In the genomic region with DNA sequence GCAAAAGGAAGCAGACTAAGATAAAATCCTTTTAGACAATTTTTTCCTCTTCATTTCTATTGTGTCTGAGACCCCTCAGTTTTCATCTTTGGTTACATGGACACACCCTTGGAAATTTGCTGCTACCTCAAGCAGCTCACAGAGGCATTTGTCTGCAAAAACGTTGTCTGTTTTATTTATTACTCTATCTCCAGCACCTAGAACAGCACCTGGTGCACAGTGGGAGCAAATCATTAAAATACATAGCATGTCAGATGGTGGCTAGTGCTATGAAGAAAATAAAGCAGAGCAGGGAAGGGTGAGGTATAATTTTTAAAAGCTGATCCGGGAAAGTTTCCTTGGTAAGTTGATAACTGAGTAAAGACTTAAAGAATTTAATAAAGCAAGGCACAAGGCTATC, we compare ENCODE assay signal across 28 cellular contexts.
"Had no signal": no experiment of that assay in that cellular context is flagged by ENCODE, and none has a peak within 500 bp of the region (broad histone marks: within the 10 kb centered on the region; RNA-seq: fewer than 3 reads in every experiment).

No MANE protein-coding gene starts in this region.

- H3K27ac Mint-ChIP-seq: stimulated activated effector memory CD8-positive, alpha-beta T cell treated with anti-CD3 and anti-CD28 coated beads, Interleukin-12 subunit alpha, Interleukin-12 subunit beta, amount 100 ng/mL, for 72 hours; stimulated activated memory B cell treated with anti-CD40 and anti-IgM and Interleukin-4, amounts not matched to agents 10 μg/mL and 1 μg/mL and 100 μg/mL, for 72 hours; stimulated activated naive B cell treated with anti-CD40 and anti-IgM and Interleukin-4, amounts not matched to agents 10 μg/mL and 1 μg/mL and 100 μg/mL, for 72 hours; stimulated activated naive CD8-positive, alpha-beta T cell treated with anti-CD3 and anti-CD28 coated beads, Interleukin-15, amount 100 ng/mL, for 72 hours; stimulated activated naive CD8-positive, alpha-beta T cell treated with anti-CD3 and anti-CD28 coated beads, Interleukin-15, Interleukin-2, amounts not matched to agents 100 ng/mL and 50 ng/mL, for 24 hours; type B pancreatic cell had no signal

- H3K9me3 ChIP-seq: stomach, suprapubic skin, testis, thoracic aorta, thyroid gland, tibial artery, tibial nerve, transverse colon, upper lobe of left lung, upper lobe of right lung, uterus, vagina had no signal

- H3K36me3 Mint-ChIP-seq: stimulated activated effector memory CD8-positive, alpha-beta T cell treated with anti-CD3 and anti-CD28 coated beads, Interleukin-12 subunit alpha, Interleukin-12 subunit beta, amount 100 ng/mL, for 72 hours; stimulated activated memory B cell treated with anti-CD40 and anti-IgM and Interleukin-4, amounts not matched to agents 10 μg/mL and 1 μg/mL and 100 μg/mL, for 72 hours; stimulated activated naive B cell treated with anti-CD40 and anti-IgM and Interleukin-4, amounts not matched to agents 10 μg/mL and 1 μg/mL and 100 μg/mL, for 72 hours; type B pancreatic cell had no signal

- H3K36me3 ChIP-seq: stomach, suprapubic skin, thoracic aorta, thyroid gland, tibial artery, tibial nerve, transverse colon, upper lobe of left lung, upper lobe of right lung, uterus, vagina had no signal

- H3K4me3 Mint-ChIP-seq: stimulated activated effector memory CD8-positive, alpha-beta T cell treated with anti-CD3 and anti-CD28 coated beads, Interleukin-12 subunit alpha, Interleukin-12 subunit beta, amount 100 ng/mL, for 72 hours; stimulated activated memory B cell treated with anti-CD40 and anti-IgM and Interleukin-4, amounts not matched to agents 10 μg/mL and 1 μg/mL and 100 μg/mL, for 72 hours; stimulated activated naive B cell treated with anti-CD40 and anti-IgM and Interleukin-4, amounts not matched to agents 10 μg/mL and 1 μg/mL and 100 μg/mL, for 72 hours; stimulated activated naive CD8-positive, alpha-beta T cell treated with anti-CD3 and anti-CD28 coated beads, Interleukin-15, amount 100 ng/mL, for 72 hours; stimulated activated naive CD8-positive, alpha-beta T cell treated with anti-CD3 and anti-CD28 coated beads, Interleukin-15, Interleukin-2, amounts not matched to agents 100 ng/mL and 50 ng/mL, for 24 hours; type B pancreatic cell had no signal

- ATAC-seq: stimulated activated effector memory CD8-positive, alpha-beta T cell treated with anti-CD3 and anti-CD28 coated beads, Interleukin-12 subunit alpha, Interleukin-12 subunit beta, amount 100 ng/mL, for 72 hours; stimulated activated memory B cell treated with anti-CD40 and anti-IgM and Interleukin-4, amounts not matched to agents 10 μg/mL and 1 μg/mL and 100 μg/mL, for 72 hours; stimulated activated naive B cell treated with anti-CD40 and anti-IgM and Interleukin-4, amounts not matched to agents 10 μg/mL and 1 μg/mL and 100 μg/mL, for 72 hours; stimulated activated naive CD8-positive, alpha-beta T cell treated with anti-CD3 and anti-CD28 coated beads, Interleukin-15, amount 100 ng/mL, for 72 hours; stimulated activated naive CD8-positive, alpha-beta T cell treated with anti-CD3 and anti-CD28 coated beads, Interleukin-15, Interleukin-2, amounts not matched to agents 100 U/mL and 50 U/mL, for 24 hours; upper lobe of right lung had no signal

- H3K27me3 ChIP-seq: testis, thyroid gland, upper lobe of left lung, uterus, vagina had no signal

- H3K27ac ChIP-seq: stomach, suprapubic skin, testis, thoracic aorta, thyroid gland, tibial artery, tibial nerve, transverse colon, upper lobe of left lung, upper lobe of right lung, uterus, vagina had no signal

- H3K4me3 ChIP-seq: stomach, suprapubic skin, testis, thoracic aorta, thyroid gland, tibial artery, tibial nerve, transverse colon, upper lobe of left lung, upper lobe of right lung, uterus, vagina had no signal

- H3K4me1 ChIP-seq: stomach, suprapubic skin, testis, thyroid gland, tibial artery, tibial nerve, transverse colon, upper lobe of left lung, upper lobe of right lung, uterus, vagina had no signal

- H3K4me1 Mint-ChIP-seq: stimulated activated memory B cell treated with anti-CD40 and anti-IgM and Interleukin-4, amounts not matched to agents 10 μg/mL and 1 μg/mL and 100 μg/mL, for 72 hours; stimulated activated naive B cell treated with anti-CD40 and anti-IgM and Interleukin-4, amounts not matched to agents 10 μg/mL and 1 μg/mL and 100 μg/mL, for 72 hours had no signal

- DNase-seq: stimulated activated CD4-positive, alpha-beta T cell treated with anti-CD3 and anti-CD28 coated beads, Interleukin-2, amount 100 ng/mL, for 24 hours; stimulated activated CD4-positive, alpha-beta T cell treated with anti-CD3 and anti-CD28 coated beads, Interleukin-2, amount 100 ng/mL, for 48 hours; stimulated activated CD4-positive, alpha-beta T cell treated with anti-CD3 and anti-CD28 coated beads, Interleukin-4, amount 100 ng/mL, for 24 hours; stimulated activated CD4-positive, alpha-beta T cell treated with anti-CD3 and anti-CD28 coated beads, Interleukin-4, amount 100 ng/mL, for 4 hours; stimulated activated CD8-positive, alpha-beta memory T cell treated with anti-CD3 and anti-CD28 coated beads, Interleukin-4, amount 100 ng/mL, for 48 hours; stimulated activated naive B cell treated with anti-CD40 and anti-IgM and Interleukin-4, amounts not matched to agents 10 μg/mL and 1 μg/mL and 100 μg/mL, for 72 hours; stimulated activated naive CD4-positive, alpha-beta T cell; stimulated activated naive CD4-positive, alpha-beta T cell treated with Interleukin-2 at 50 U/mL for 16 hours; stimulated activated naive CD8-positive, alpha-beta T cell treated with anti-CD3 and anti-CD28 coated beads, Interleukin-15, amount 100 ng/mL, for 72 hours; stimulated activated naive CD8-positive, alpha-beta T cell treated with anti-CD3 and anti-CD28 coated beads, Interleukin-15, Interleukin-2, amounts not matched to agents 100 U/mL and 50 U/mL, for 24 hours; stomach; substantia nigra; testis; thyroid gland; tibial artery; transverse colon; upper lobe of left lung; upper lobe of right lung; uterus had no signal

- H3K9me3 Mint-ChIP-seq: stimulated activated effector memory CD8-positive, alpha-beta T cell treated with anti-CD3 and anti-CD28 coated beads, Interleukin-12 subunit alpha, Interleukin-12 subunit beta, amount 100 ng/mL, for 72 hours; stimulated activated memory B cell treated with anti-CD40 and anti-IgM and Interleukin-4, amounts not matched to agents 10 μg/mL and 1 μg/mL and 100 μg/mL, for 72 hours; stimulated activated naive B cell treated with anti-CD40 and anti-IgM and Interleukin-4, amounts not matched to agents 10 μg/mL and 1 μg/mL and 100 μg/mL, for 72 hours; stimulated activated naive CD8-positive, alpha-beta T cell treated with anti-CD3 and anti-CD28 coated beads, Interleukin-15, amount 100 ng/mL, for 72 hours; stimulated activated naive CD8-positive, alpha-beta T cell treated with anti-CD3 and anti-CD28 coated beads, Interleukin-15, Interleukin-2, amounts not matched to agents 100 ng/mL and 50 ng/mL, for 24 hours; type B pancreatic cell had no signal

- FAIRE-seq: urothelium cell line had no signal
